Comparison of ENCODE assay signal across 8 cellular contexts in genomic region chr15:67884009-67884408, GRCh38.
DNase-seq lines count a peak whose midpoint lies in the region; ATAC-seq lines count a peak whose summit lies in the region.

No MANE protein-coding gene starts in this region.

- peaks cover 20% of the 10 kb centered on the region for H3K4me1 Mint-ChIP-seq in stimulated activated naive CD8-positive, alpha-beta T cell treated with anti-CD3 and anti-CD28 coated beads, Interleukin-15, Interleukin-2, amounts not matched to agents 100 ng/mL and 50 ng/mL, for 24 hours (ENCODE audit: low read depth)

- no peaks in the 10 kb centered on the region for H3K36me3 ChIP-seq in muscle layer of colon (ENCODE audit: insufficient read depth, low read length)

- H3K4me3 ChIP-seq in muscle layer of colon (ENCODE audit: low read depth in 1 of 2, low read length in 2 of 2), result peak overlapping the region; percentile 33 to 52

- no peaks in the 10 kb centered on the region for H3K9me3 Mint-ChIP-seq in stimulated activated naive CD8-positive, alpha-beta T cell treated with anti-CD3 and anti-CD28 coated beads, Interleukin-15, Interleukin-2, amounts not matched to agents 100 ng/mL and 50 ng/mL, for 24 hours

- no peaks in the 10 kb centered on the region for H3K9me3 ChIP-seq in muscle layer of colon (ENCODE audit: low read length)

- H3K27me3 Mint-ChIP-seq in stimulated activated naive CD8-positive, alpha-beta T cell treated with anti-CD3 and anti-CD28 coated beads, Interleukin-15, Interleukin-2, amounts not matched to agents 100 ng/mL and 50 ng/mL, for 24 hours, result peaks cover 19% of the 10 kb centered on the region

- peaks cover 22% of the 10 kb centered on the region for H3K4me1 ChIP-seq in muscle layer of colon (ENCODE audit: insufficient read depth, low read length)

- H3K27ac Mint-ChIP-seq in stimulated activated naive CD8-positive, alpha-beta T cell treated with anti-CD3 and anti-CD28 coated beads, Interleukin-15, Interleukin-2, amounts not matched to agents 100 ng/mL and 50 ng/mL, for 24 hours, result no peak overlapping the region

- H3K27me3 ChIP-seq in muscle layer of colon (ENCODE audit: control insufficient read depth in 1 of 2, insufficient read depth in 2 of 2, low read length in 2 of 2), result no peaks in the 10 kb centered on the region

- H3K9ac ChIP-seq in muscle layer of colon (ENCODE audit: low read length), result no peak overlapping the region

- no peak for ATAC-seq in stimulated activated naive CD8-positive, alpha-beta T cell treated with anti-CD3 and anti-CD28 coated beads, Interleukin-15, Interleukin-2, amounts not matched to agents 100 U/mL and 50 U/mL, for 24 hours
- no peak for ATAC-seq in HG03439 (IDR thresholded peaks at IDR 0.05; ENCODE audit: unreplicated experiment)
- no peak for ATAC-seq in GM21526 (IDR thresholded peaks at IDR 0.05; ENCODE audit: low FRiP score, unreplicated experiment)
- ATAC-seq in GM21515 (IDR thresholded peaks at IDR 0.05; ENCODE audit: unreplicated experiment), result no peak

- H3K36me3 Mint-ChIP-seq in stimulated activated naive CD8-positive, alpha-beta T cell treated with anti-CD3 and anti-CD28 coated beads, Interleukin-15, Interleukin-2, amounts not matched to agents 100 ng/mL and 50 ng/mL, for 24 hours (ENCODE audit: low read depth), result no peaks in the 10 kb centered on the region

- no peak for DNase-seq in stimulated activated naive CD8-positive, alpha-beta T cell treated with anti-CD3 and anti-CD28 coated beads, Interleukin-15, Interleukin-2, amounts not matched to agents 100 U/mL and 50 U/mL, for 24 hours
- DNase-seq in caudate nucleus (lab: John Stamatoyannopoulos, UW), result no peak
- DNase-seq in NOMO-1 (lab: John Stamatoyannopoulos, UW; ENCODE audit: unreplicated experiment in 2 of 2), result no peak

- H3K27ac ChIP-seq in caudate nucleus (ENCODE audit: low read depth, low read length) (peak overlapping the region; percentile 91), muscle layer of colon (ENCODE audit: low read depth, low read length) (peak overlapping the region; percentile 45)

- peak overlapping the region; percentile 72 for H3K4me3 Mint-ChIP-seq in stimulated activated naive CD8-positive, alpha-beta T cell treated with anti-CD3 and anti-CD28 coated beads, Interleukin-15, Interleukin-2, amounts not matched to agents 100 ng/mL and 50 ng/mL, for 24 hours
